1 cellular context compared by ENCODE assay signal in the genomic region with DNA sequence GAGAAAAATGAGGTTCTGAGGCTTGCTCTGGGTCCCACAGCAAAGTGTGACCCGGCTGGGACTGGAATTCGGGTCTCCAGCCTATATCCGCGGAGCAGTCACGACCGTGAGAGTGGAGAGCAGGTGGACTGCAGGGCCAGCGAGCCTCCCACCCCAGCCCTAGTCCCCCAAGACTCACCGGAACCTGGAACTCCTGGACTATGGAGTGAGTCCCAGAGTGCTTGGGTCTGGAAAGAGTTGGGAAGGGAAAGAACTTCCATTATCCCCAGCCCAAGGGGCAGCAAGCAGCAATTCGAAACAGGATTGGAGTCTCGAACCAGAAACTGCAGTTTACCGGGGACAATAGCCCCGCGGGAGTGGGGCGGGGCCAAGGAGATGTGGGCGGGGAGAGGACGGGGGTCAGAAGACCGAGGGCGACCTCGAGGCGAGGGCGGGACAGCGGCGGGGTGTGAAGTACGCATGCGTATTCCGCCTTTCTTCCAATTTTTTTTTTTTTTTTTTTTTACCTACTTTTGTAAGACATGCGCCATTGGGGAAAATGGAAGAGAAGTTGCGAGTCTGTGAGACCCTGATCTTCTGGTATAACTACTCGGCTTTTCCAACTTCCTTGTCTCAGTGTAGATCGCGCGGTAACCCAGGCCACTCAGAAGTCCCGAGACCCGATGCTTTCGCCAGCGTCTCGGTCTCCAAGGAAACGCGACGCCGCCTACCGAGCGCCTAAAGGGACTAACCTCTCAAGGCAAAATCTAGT.
TF ChIP-seq lines count a peak whose summit lies in the region.

Gene C20orf96 (minus strand): TSS at position 670 of the 751 bp plus-strand sequence. CDS start 140 bp downstream, at position 530.

TF ChIP-seq in H1, 55 proteins besides CTCF, POLR2A, EP300 and RAD21 (continued from another document):
- TF ChIP-seq CTBP2 (IDR thresholded peaks at IDR 0.05; ENCODE audit: borderline replicate concordance, insufficient read depth, insufficient read length, low read length) (no peak), TCF12 (IDR thresholded peaks at IDR 0.05; ENCODE audit: low read depth, low read length) (no peak), POU5F1 (IDR thresholded peaks at IDR 0.05; ENCODE audit: low read depth, low read length) (no peak)
